In genomic region chr12:7219599-7220243, GRCh38 we compare ENCODE assay signal across 8 cellular contexts. TPM values are rescaled to one million over a fixed set of nuclear protein-coding genes. Genes with fewer than 3 reads are reported as not detected.
DNase-seq lines count a peak whose midpoint lies in the region; ATAC-seq and TF ChIP-seq lines count a peak whose summit lies in the region.

No MANE protein-coding gene starts in this region.

- TF ChIP-seq POLR2A in HCT116 (IDR thresholded peaks at IDR 0.05; ENCODE audit: borderline replicate concordance, extremely low read depth, insufficient read depth, insufficient read length), result no peak

- no peaks in the 10 kb centered on the region for H4K20me1 ChIP-seq in HCT116 (ENCODE audit: insufficient read depth)

- no peaks in the 10 kb centered on the region for H3K9me3 ChIP-seq in HCT116 (ENCODE audit: control insufficient read depth in 1 of 2, insufficient read depth in 1 of 2, low read depth in 1 of 2, low read length in 2 of 2)

- no peaks in the 10 kb centered on the region; a peak in 1 of 4 replicates for H3K4me1 ChIP-seq in HCT116 (ENCODE audit: control insufficient read depth in 1 of 2, insufficient read depth in 2 of 2, low read length in 2 of 2)

- peaks cover 2% of the 10 kb centered on the region for H3K9me3 Mint-ChIP-seq in activated CD4-positive, alpha-beta memory T cell treated with anti-CD3 and anti-CD28 coated beads for 36 hours
- H3K9me3 Mint-ChIP-seq in memory B cell, result peaks cover 3% of the 10 kb centered on the region

- no peak overlapping the region for H3K4me3 ChIP-seq in BJ (ENCODE audit: low read depth, low read length)
- no peak overlapping the region for H3K4me3 ChIP-seq in HCT116 (replicated peaks in 1 of 2; ENCODE audit: low read depth in 1 of 2, low read length in 2 of 2)

- H3K79me2 ChIP-seq in HCT116 (ENCODE audit: insufficient read depth, low read length), result no peaks in the 10 kb centered on the region

- CTCF ChIA-PET in BJ (lab: Yijun Ruan, JAX) (interaction anchor here (0.7 to 3.3 kb wide), 11 partner anchors 9 to 588 kb away, joined by 3 to 29 read pairs (median 5); no protein-coding TSS in a partner anchor), HCT116 (lab: Charles Lee) (interaction anchor here (0.9 to 1.8 kb wide), 3 partner anchors 240 to 423 kb away, joined by 3 to 11 read pairs (median 3); no protein-coding TSS in a partner anchor)
- CTCF ChIA-PET in activated CD4-positive, alpha-beta memory T cell treated with anti-CD3 and anti-CD28 coated beads for 36 hours (lab: Charles Lee), result interaction anchor here (0.7 to 6.2 kb wide), 11 partner anchors 13 to 589 kb away, joined by 3 to 57 read pairs (median 4); no protein-coding TSS in a partner anchor

- POLR2A ChIA-PET in BJ (lab: Charles Lee) (no interaction called here), HCT116 (lab: Charles Lee) (no interaction called here)
- POLR2A ChIA-PET in activated CD4-positive, alpha-beta memory T cell treated with anti-CD3 and anti-CD28 coated beads for 36 hours (lab: Charles Lee), result no interaction called here

- BruUV-seq in HCT116 (replicated peaks; lab: Mats Ljungman, UMichigan), result no TSS peak

- H3K36me3 Mint-ChIP-seq in activated CD4-positive, alpha-beta memory T cell treated with anti-CD3 and anti-CD28 coated beads for 36 hours, result no peaks in the 10 kb centered on the region
- no peaks in the 10 kb centered on the region for H3K36me3 Mint-ChIP-seq in memory B cell

- DNase-seq in BJ (ENCODE audit: low read depth), result no peak
- DNase-seq in HCT116 (ENCODE audit: low read depth, low spot score), result peak; percentile 75
- peak; percentile 78 for DNase-seq in NCI-H69 (lab: John Stamatoyannopoulos, UW)
- peak; percentile 77 for DNase-seq in activated CD4-positive, alpha-beta memory T cell treated with anti-CD3 and anti-CD28 coated beads for 36 hours
- DNase-seq in effector CD4-positive, alpha-beta T cell, result peak; percentile 71
- peak; percentile 60 to 66 for DNase-seq in memory B cell (ENCODE audit: low spot score in 2 of 2)
- DNase-seq in stimulated activated CD8-positive, alpha-beta memory T cell treated with anti-CD3 and anti-CD28 coated beads, Interleukin-15, amount 100 ng/mL, for 24 hours (ENCODE audit: low read depth), result peak; percentile 25

- no peaks in the 10 kb centered on the region for H3K27me3 Mint-ChIP-seq in activated CD4-positive, alpha-beta memory T cell treated with anti-CD3 and anti-CD28 coated beads for 36 hours
- no peaks in the 10 kb centered on the region for H3K27me3 Mint-ChIP-seq in memory B cell

- no peak overlapping the region for H3K27ac Mint-ChIP-seq in activated CD4-positive, alpha-beta memory T cell treated with anti-CD3 and anti-CD28 coated beads for 36 hours
- H3K27ac Mint-ChIP-seq in memory B cell, result no peak overlapping the region

- H3K9ac ChIP-seq in HCT116 (ENCODE audit: low read length), result no peak overlapping the region

- H3K27me3 ChIP-seq in BJ (ENCODE audit: control insufficient read depth, insufficient read depth, low read length), result peaks cover 3% of the 10 kb centered on the region; the same call in 1 of the 2 replicates
- no peaks in the 10 kb centered on the region for H3K27me3 ChIP-seq in HCT116 (ENCODE audit: insufficient read depth, low read length)

- ATAC-seq in HCT116 (peak; percentile 82), memory B cell (ENCODE audit: low read depth) (peak; percentile 53), HG02973 (IDR thresholded peaks at IDR 0.05; ENCODE audit: unreplicated experiment) (no peak)

- RAD21 ChIA-PET in HCT116 (lab: Charles Lee; ENCODE audit: low non-redundant PET in 1 of 2, low total read pairs in 2 of 2, uncharacterized antibody in 2 of 2, unreplicated experiment in 2 of 2), result no interaction called here

- H3K9me2 ChIP-seq in HCT116 (ENCODE audit: insufficient read depth), result no peaks in the 10 kb centered on the region

- peak; percentile 87 for TF ChIP-seq CTCF in BJ (IDR thresholded peaks at IDR 0.05; ENCODE audit: insufficient read depth, low read depth, low read length)
- peak; percentile 82 to 95 (median 93) for TF ChIP-seq CTCF in HCT116 (IDR thresholded peaks at IDR 0.05 in 2 of 3, conservative IDR thresholded peaks at IDR 0.05 in 1 of 3; ENCODE audit: borderline replicate concordance in 1 of 3, insufficient read depth in 1 of 3, low read depth in 2 of 3, low read length in 2 of 3)

- no peak overlapping the region for H2AFZ ChIP-seq in HCT116 (ENCODE audit: low read depth, low read length, poor library complexity, severe bottlenecking)

- intact Hi-C loops in HCT116 (cut with micrococcal nuclease), result loop anchor here (1.0 to 5.0 kb wide), 4 partner anchors 153 to 588 kb away; no protein-coding TSS in a partner anchor
- intact Hi-C loops in activated CD4-positive, alpha-beta memory T cell treated with anti-CD3 and anti-CD28 coated beads for 36 hours (cut with micrococcal nuclease), result loop anchor here (1.0 kb wide), 2 partner anchors 241 to 419 kb away; no protein-coding TSS in a partner anchor

- H3K4me3 Mint-ChIP-seq in activated CD4-positive, alpha-beta memory T cell treated with anti-CD3 and anti-CD28 coated beads for 36 hours, result no peak overlapping the region
- H3K4me3 Mint-ChIP-seq in memory B cell, result no peak overlapping the region

- TF ChIP-seq RAD21 in HCT116 (IDR thresholded peaks at IDR 0.05; ENCODE audit: low read depth), result peak; percentile 98

- H3K36me3 ChIP-seq in BJ (ENCODE audit: control insufficient read depth, insufficient read depth, low read length) (no peaks in the 10 kb centered on the region), HCT116 (ENCODE audit: control insufficient read depth in 1 of 2, insufficient read depth in 2 of 2, low read length in 2 of 2) (no peaks in the 10 kb centered on the region)

- no peaks in the 10 kb centered on the region for H3K4me1 Mint-ChIP-seq in activated CD4-positive, alpha-beta memory T cell treated with anti-CD3 and anti-CD28 coated beads for 36 hours (ENCODE audit: low read depth)
- H3K4me1 Mint-ChIP-seq in memory B cell, result no peaks in the 10 kb centered on the region

- H3K27ac ChIP-seq in HCT116 (ENCODE audit: low read depth, low read length), result no peak overlapping the region

- no peak overlapping the region for H3K4me2 ChIP-seq in HCT116 (ENCODE audit: low read length)

TF ChIP-seq in HCT116, 20 proteins besides CTCF, POLR2A, EP300 and RAD21:
- TF ChIP-seq MAX (IDR thresholded peaks at IDR 0.05), result 0 out of 2 replicates have a peak, but pooled peaks have one; percentile 10
- no peak for TF ChIP-seq ELF1 (IDR thresholded peaks at IDR 0.05; ENCODE audit: borderline replicate concordance, low read depth)

RNA-seq across cellular contexts. Expression of gene PEX5, which starts 30.2 kb away (rescaled TPM):
- 14.8 and 21.4 TPM in 2 replicates for polyA plus RNA-seq in BJ (2011; rRNA removed)
- 15.0 and 21.0 TPM in 2 replicates for polyA minus RNA-seq in BJ (2011; rRNA and poly(A)+ RNA removed)
- total RNA-seq in HCT116 (2021; ENCODE audit: unreplicated experiment), result 45.4 TPM
- 31.9 and 34.3 TPM in 2 replicates for polyA plus RNA-seq in HCT116 (2012)
- total RNA-seq in activated CD4-positive, alpha-beta memory T cell treated with anti-CD3 and anti-CD28 coated beads for 36 hours, result 10 to 100 TPM; 26.0 to 27.9 TPM
